ENCODE assay signal across 8 cellular contexts in genomic region chr19:11130824-11131455, GRCh38. TPM values are rescaled to one million over a fixed set of nuclear protein-coding genes. Genes with fewer than 3 reads are reported as not detected.
DNase-seq lines count a peak whose midpoint lies in the region; ATAC-seq lines count a peak whose summit lies in the region.

No MANE protein-coding gene starts in this region.

- H2AK5ac ChIP-seq in mesendoderm (ENCODE audit: low read length) = no peak overlapping the region

- no peaks in the 10 kb centered on the region for H3K79me2 ChIP-seq in GM23248 (ENCODE audit: insufficient read depth)
- H3K79me2 ChIP-seq in mesendoderm (ENCODE audit: control insufficient read depth, insufficient read depth, low read length) = no peaks in the 10 kb centered on the region

- no peak overlapping the region for H4K8ac ChIP-seq in mesendoderm (ENCODE audit: low read depth, low read length)

- H4K20me1 ChIP-seq in GM23248 (ENCODE audit: insufficient read depth) = no peaks in the 10 kb centered on the region

- WGBS in GM23248 (ENCODE audit: low coverage in 1 of 2, low lambda C conversion rate in 2 of 2, missing lambda C conversion rate in 2 of 2), 2 experiments = 60 to 62% methylated on average over 19 of the region's 19 CpGs
- WGBS in mesendoderm (ENCODE audit: extremely low coverage, insufficient coverage, low lambda C conversion rate) = no CpG with 5 or more reads among the region's 19 CpGs

- H3K4me3 Mint-ChIP-seq in activated CD8-positive, alpha-beta T cell treated with anti-CD3 and anti-CD28 coated beads, Interleukin-2, amount 10 ng/mL, durations not matched to agents 7 days and 5 days = no peak overlapping the region
- H3K4me3 Mint-ChIP-seq in effector memory CD8-positive, alpha-beta T cell = no peak overlapping the region

- no peaks in the 10 kb centered on the region for H3K27me3 Mint-ChIP-seq in activated CD8-positive, alpha-beta T cell treated with anti-CD3 and anti-CD28 coated beads, Interleukin-2, amount 10 ng/mL, durations not matched to agents 7 days and 5 days (ENCODE audit: low read depth)
- no peaks in the 10 kb centered on the region for H3K27me3 Mint-ChIP-seq in effector memory CD8-positive, alpha-beta T cell

- DNase-seq in AG08395 (ENCODE audit: low spot score) = peak; percentile 85
- peak; percentile 81 for DNase-seq in GM23248
- DNase-seq in NCI-H82 (lab: John Stamatoyannopoulos, UW) = peak; percentile 80
- peak; percentile 74 for DNase-seq in activated CD8-positive, alpha-beta T cell treated with anti-CD3 and anti-CD28 coated beads, Interleukin-2, amount 10 ng/mL, durations not matched to agents 7 days and 5 days
- peak; percentile 66 to 69 (median 69) for DNase-seq in effector memory CD8-positive, alpha-beta T cell
- DNase-seq in mesendoderm = peak; percentile 94
- peak; percentile 45 to 53 for DNase-seq in stimulated activated CD8-positive, alpha-beta memory T cell treated with anti-CD3 and anti-CD28 coated beads, Interleukin-2, amount 100 ng/mL, for 48 hours (ENCODE audit: low read depth in 2 of 2)

- H3K9me3 Mint-ChIP-seq in activated CD8-positive, alpha-beta T cell treated with anti-CD3 and anti-CD28 coated beads, Interleukin-2, amount 10 ng/mL, durations not matched to agents 7 days and 5 days (ENCODE audit: insufficient read depth) = peaks cover 3% of the 10 kb centered on the region
- H3K9me3 Mint-ChIP-seq in effector memory CD8-positive, alpha-beta T cell = no peaks in the 10 kb centered on the region

- no peak overlapping the region for H3K27ac ChIP-seq in GM23248
- no peak overlapping the region for H3K27ac ChIP-seq in mesendoderm (ENCODE audit: low read depth, low read length)

- H3K9ac ChIP-seq in GM23248 = no peak overlapping the region
- no peak overlapping the region for H3K9ac ChIP-seq in mesendoderm (ENCODE audit: low read length)

- no peak overlapping the region for H3K56ac ChIP-seq in mesendoderm (ENCODE audit: low read length)

- no peaks in the 10 kb centered on the region for H3K27me3 ChIP-seq in GM23248 (replicated peaks; ENCODE audit: insufficient read depth)
- H3K27me3 ChIP-seq in mesendoderm (ENCODE audit: insufficient read depth, low read length, poor library complexity) = no peaks in the 10 kb centered on the region

- H3K9me3 ChIP-seq in GM23248 (ENCODE audit: low read depth) = no peaks in the 10 kb centered on the region

- H3K4me2 ChIP-seq in GM23248 (ENCODE audit: unreplicated experiment) (no peak overlapping the region), mesendoderm (ENCODE audit: low read length) (no peak overlapping the region)

- H3F3A ChIP-seq in GM23248 (ENCODE audit: insufficient read depth) = no peaks in the 10 kb centered on the region; the same call in 1 of the 2 replicates

- POLR2A ChIA-PET in activated CD8-positive, alpha-beta T cell treated with anti-CD3 and anti-CD28 coated beads, Interleukin-2, amount 10 ng/mL, durations not matched to agents 7 days and 5 days (lab: Charles Lee) = no interaction called here

- H2BK15ac ChIP-seq in mesendoderm (replicated peaks; ENCODE audit: low read depth) = no peak overlapping the region

- peak; percentile 62 for ATAC-seq in activated CD8-positive, alpha-beta T cell treated with anti-CD3 and anti-CD28 coated beads, Interleukin-2, amount 10 ng/mL, durations not matched to agents 7 days and 5 days
- peak; percentile 83 for ATAC-seq in effector memory CD8-positive, alpha-beta T cell (replicated peaks)
- no peak for ATAC-seq in GM18511 (IDR thresholded peaks at IDR 0.05; ENCODE audit: unreplicated experiment)

- no peak overlapping the region; the same call in 1 of the 2 replicates for H2AFZ ChIP-seq in GM23248

- no peak overlapping the region for H2BK5ac ChIP-seq in mesendoderm (ENCODE audit: low read length)

- H3K9me2 ChIP-seq in GM23248 (ENCODE audit: insufficient read depth) = no peaks in the 10 kb centered on the region

- H4K5ac ChIP-seq in mesendoderm (ENCODE audit: low read length) = no peak overlapping the region

- CTCF ChIA-PET in activated CD8-positive, alpha-beta T cell treated with anti-CD3 and anti-CD28 coated beads, Interleukin-2, amount 10 ng/mL, durations not matched to agents 7 days and 5 days (lab: Charles Lee) = interaction anchor here (1.4 kb wide), 1 partner anchor 95 kb away, joined by 9 read pairs; no protein-coding TSS in a partner anchor

- H2BK120ac ChIP-seq in mesendoderm (ENCODE audit: low read depth, low read length) = no peak overlapping the region

- peaks cover 10% of the 10 kb centered on the region for H3K79me1 ChIP-seq in mesendoderm (ENCODE audit: low read length)

- H3K36me3 Mint-ChIP-seq in activated CD8-positive, alpha-beta T cell treated with anti-CD3 and anti-CD28 coated beads, Interleukin-2, amount 10 ng/mL, durations not matched to agents 7 days and 5 days (ENCODE audit: low read depth) = peaks cover 57% of the 10 kb centered on the region
- peaks cover 40% of the 10 kb centered on the region for H3K36me3 Mint-ChIP-seq in effector memory CD8-positive, alpha-beta T cell (ENCODE audit: insufficient read depth)

- H3K18ac ChIP-seq in mesendoderm (ENCODE audit: low read length) = no peak overlapping the region

- H3K4me3 ChIP-seq in GM23248 (no peak overlapping the region), mesendoderm (ENCODE audit: low read length) (no peak overlapping the region)

- H3K27ac Mint-ChIP-seq in activated CD8-positive, alpha-beta T cell treated with anti-CD3 and anti-CD28 coated beads, Interleukin-2, amount 10 ng/mL, durations not matched to agents 7 days and 5 days = peak overlapping the region; percentile 70
- H3K27ac Mint-ChIP-seq in effector memory CD8-positive, alpha-beta T cell = peak overlapping the region; percentile 28 to 53

- no peak overlapping the region for H3K4ac ChIP-seq in mesendoderm (ENCODE audit: low read depth, low read length)

- no peak overlapping the region for H3K23ac ChIP-seq in mesendoderm (ENCODE audit: low read length)

- H3K4me1 ChIP-seq in GM23248 (ENCODE audit: insufficient read depth) (no peaks in the 10 kb centered on the region), mesendoderm (ENCODE audit: control insufficient read depth, low read depth, low read length) (no peaks in the 10 kb centered on the region)

- peaks cover 2% of the 10 kb centered on the region for H3K4me1 Mint-ChIP-seq in activated CD8-positive, alpha-beta T cell treated with anti-CD3 and anti-CD28 coated beads, Interleukin-2, amount 10 ng/mL, durations not matched to agents 7 days and 5 days (ENCODE audit: low read depth)
- peaks cover 3 to 9% of the 10 kb centered on the region in 2 donors for H3K4me1 Mint-ChIP-seq in effector memory CD8-positive, alpha-beta T cell (ENCODE audit: low read depth in 2 of 2)

- in situ Hi-C loops in GM23248 (cut with MboI) = no loop called here

- peaks cover 11% of the 10 kb centered on the region; the same call in 1 of the 2 replicates for H3K36me3 ChIP-seq in GM23248 (ENCODE audit: low read depth)
- H3K36me3 ChIP-seq in mesendoderm (ENCODE audit: control insufficient read depth, insufficient read depth, low read length) = peaks cover 40% of the 10 kb centered on the region

RNA-seq across cellular contexts. Expression of gene SPC24, which starts 24.6 kb away (rescaled TPM):
- 9.5 and 19.8 TPM in 2 replicates for total RNA-seq in GM23248 (2014; rRNA removed; shearing (Covaris generic))
- 14.8 and 16.2 TPM in 2 replicates for polyA plus RNA-seq in GM23248 (2016; fragmentation: Nextera tagmentation; extraction: Ambion mirVana)
- total RNA-seq in activated CD8-positive, alpha-beta T cell treated with anti-CD3 and anti-CD28 coated beads, Interleukin-2, amount 10 ng/mL, durations not matched to agents 7 days and 5 days = 10 to 100 TPM; 92.6 to 94.0 TPM
- 14.8 TPM for polyA plus RNA-seq in mesendoderm (2013, experiment 1 of 2)
- polyA plus RNA-seq in mesendoderm (2013, experiment 2 of 2) = 14.2 TPM

RNA-seq across cellular contexts. Expression of gene LDLR, which starts 41.7 kb away (rescaled TPM):
- total RNA-seq in GM23248 (2014; rRNA removed; shearing (Covaris generic)) = 13.8 and 29.6 TPM in 2 replicates
- polyA plus RNA-seq in GM23248 (2016; fragmentation: Nextera tagmentation; extraction: Ambion mirVana) = 13.8 and 14.6 TPM in 2 replicates
- total RNA-seq in activated CD8-positive, alpha-beta T cell treated with anti-CD3 and anti-CD28 coated beads, Interleukin-2, amount 10 ng/mL, durations not matched to agents 7 days and 5 days = 100 to 1,000 TPM; 117 to 123 TPM
- polyA plus RNA-seq in mesendoderm (2013, experiment 1 of 2) = 65.4 TPM
- 68.0 TPM for polyA plus RNA-seq in mesendoderm (2013, experiment 2 of 2)
